In the genomic region with DNA sequence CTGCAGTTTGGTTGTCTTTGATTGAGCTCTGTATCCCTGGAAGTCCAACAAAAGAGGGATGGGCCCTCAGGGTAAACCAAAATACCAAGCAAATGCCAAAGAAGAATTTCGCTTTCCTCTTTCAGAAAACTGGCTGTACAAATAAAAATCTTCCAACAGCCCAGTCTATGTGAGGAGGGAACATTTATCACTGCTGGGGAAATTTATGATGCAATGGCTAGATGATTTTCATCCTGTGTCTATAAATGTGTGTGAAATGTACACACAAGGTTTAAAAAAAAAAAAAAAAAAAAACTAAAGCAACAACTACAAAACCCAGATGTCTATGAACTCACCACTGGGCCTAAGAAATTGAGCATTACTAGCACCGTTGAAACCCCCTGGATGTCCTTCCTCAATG, we compare ENCODE assay signal across 13 cellular contexts.
DNase-seq lines count a peak whose midpoint lies in the region; ATAC-seq and TF ChIP-seq lines count a peak whose summit lies in the region.
"Had no signal": no experiment of that assay in that cellular context is flagged by ENCODE, and none has a peak within 500 bp of the region (broad histone marks: within the 10 kb centered on the region; RNA-seq: fewer than 3 reads in every experiment).

No MANE protein-coding gene starts in this region.

- H3K4me3 ChIP-seq in suprapubic skin (no peak overlapping the region), body of pancreas (no peak overlapping the region)

- DNase-seq in EH (ENCODE audit: low read depth) (peak; percentile 48), amniotic epithelial cell (ENCODE audit: low read depth) (peak; percentile 62), foreskin melanocyte (peak; percentile 44), suprapubic skin (ENCODE audit: low spot score in 2 of 2) (no peak), body of pancreas (no peak)
- DNase-seq in activated effector memory CD4-positive, alpha-beta T cell treated with Interleukin-2 at 50 U/mL for 16 hours = no peak
- DNase-seq: DMS79, KBM-7, NCI-H1417, NCI-H187, NCI-H226, NCI-H524 treated with DMSO at 0.1 percent for 48 hours had no signal

- peak overlapping the region; percentile 11 for H3K27ac ChIP-seq in suprapubic skin
- no peak overlapping the region for H3K27ac ChIP-seq in body of pancreas

- H3K9me3 ChIP-seq in suprapubic skin (no peaks in the 10 kb centered on the region), body of pancreas (no peaks in the 10 kb centered on the region)

- no peak for ATAC-seq in HG02973 (IDR thresholded peaks at IDR 0.05; ENCODE audit: unreplicated experiment)
- ATAC-seq in body of pancreas = no peak

- intact Hi-C loops in body of pancreas (cut with DNase I) = no loop called here

- H3K36me3 ChIP-seq in suprapubic skin (peaks cover 68% of the 10 kb centered on the region), body of pancreas (replicated peaks in 1 of 2; ENCODE audit: insufficient read depth in 1 of 2, low read depth in 2 of 2) (peaks cover 9 to 14% of the 10 kb centered on the region in 2 donors)

- TF ChIP-seq POLR2A in suprapubic skin (IDR thresholded peaks at IDR 0.05) = no peak
- no peak for TF ChIP-seq POLR2A in body of pancreas (IDR thresholded peaks at IDR 0.05)

- WGBS in suprapubic skin = 74% methylated on average over 2 of the region's 2 CpGs
- 87 to 100% methylated on average over 2 of the region's 2 CpGs for WGBS in body of pancreas, 2 donors

- TF ChIP-seq EP300 in suprapubic skin (IDR thresholded peaks at IDR 0.05) = no peak

- H3K4me1 ChIP-seq in suprapubic skin = peaks cover 3% of the 10 kb centered on the region
- H3K4me1 ChIP-seq in body of pancreas = peaks cover 2% of the 10 kb centered on the region

- H3K27me3 ChIP-seq in suprapubic skin = no peaks in the 10 kb centered on the region
- H3K27me3 ChIP-seq in body of pancreas = no peaks in the 10 kb centered on the region

- TF ChIP-seq CTCF in suprapubic skin (IDR thresholded peaks at IDR 0.05) (no peak), body of pancreas (IDR thresholded peaks at IDR 0.05) (no peak)

Comparison
In these comparisons a context has a peak if more than half of its experiments do, and no peak if none do; other contexts are left out.
1. DNase-seq: peak in EH (single experiment), amniotic epithelial cell (single experiment) and foreskin melanocyte (single experiment); none in suprapubic skin (0 of 2), activated effector memory CD4-positive, alpha-beta T cell treated with Interleukin-2 at 50 U/mL for 16 hours (single experiment) and body of pancreas (0 of 4).